Comparison of ENCODE assay signal across 8 cellular contexts in the genomic region with DNA sequence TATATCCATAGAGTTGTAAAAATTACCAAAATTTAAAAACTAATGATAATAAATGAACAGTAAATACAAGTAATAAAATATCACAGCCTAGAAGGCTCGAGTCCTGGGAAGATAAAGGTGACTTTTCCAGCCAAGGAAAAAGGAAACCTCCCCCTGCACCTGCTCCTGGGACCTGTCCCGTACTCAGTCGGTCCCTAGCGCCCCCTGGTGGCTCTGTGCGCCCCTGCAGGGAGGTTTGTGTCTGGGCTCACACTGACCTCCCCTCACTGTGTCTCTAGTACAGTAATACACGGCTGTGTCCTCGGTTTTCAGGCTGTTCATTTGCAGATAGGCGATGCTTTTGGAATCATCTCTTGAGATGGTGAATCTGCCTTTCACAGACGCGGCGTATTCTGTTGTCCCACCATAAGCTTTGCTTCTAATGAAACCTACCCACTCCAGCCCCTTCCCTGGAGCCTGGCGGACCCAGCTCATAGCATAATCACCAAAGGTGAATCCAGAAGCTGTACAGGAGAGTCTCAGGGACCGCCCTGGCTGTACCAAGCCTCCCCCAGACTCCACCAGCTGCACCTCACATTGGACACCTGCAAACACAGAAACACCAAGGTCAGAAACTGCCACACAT.
DNase-seq lines count a peak whose midpoint lies in the region; ATAC-seq lines count a peak whose summit lies in the region.

No MANE protein-coding gene starts in this region.

- no peak overlapping the region for H3K4me3 Mint-ChIP-seq in naive thymus-derived CD8-positive, alpha-beta T cell

- in situ Hi-C loops in SK-MEL-5 (cut with HindIII; ENCODE audit: low pct_unique_long_range_greater_than_20kb, low sequenced_read_pairs), result no loop called here

- no peak overlapping the region for H3K27ac Mint-ChIP-seq in naive thymus-derived CD8-positive, alpha-beta T cell

- POLR2A ChIA-PET in naive thymus-derived CD8-positive, alpha-beta T cell (lab: Charles Lee), result no interaction called here

- H3K36me3 Mint-ChIP-seq in naive thymus-derived CD8-positive, alpha-beta T cell, result no peaks in the 10 kb centered on the region

- peaks cover 4 to 20% (median 11%) of the 10 kb centered on the region in 5 donors for H3K27me3 Mint-ChIP-seq in naive thymus-derived CD8-positive, alpha-beta T cell

- no peak for ATAC-seq in activated CD4-positive, CD25-positive, alpha-beta regulatory T cell treated with anti-CD3 and anti-CD28 coated beads, Interleukin-2, amount 50 U/mL, for 24 hours
- ATAC-seq in naive thymus-derived CD8-positive, alpha-beta T cell, result no peak
- ATAC-seq in HG02973 (IDR thresholded peaks at IDR 0.05; ENCODE audit: unreplicated experiment) (no peak), GM19467 (IDR thresholded peaks at IDR 0.05; ENCODE audit: unreplicated experiment) (no peak)

- no peaks in the 10 kb centered on the region for H3K9me3 Mint-ChIP-seq in naive thymus-derived CD8-positive, alpha-beta T cell

- DNase-seq in activated CD4-positive, CD25-positive, alpha-beta regulatory T cell (lab: John Stamatoyannopoulos, UW), result peak; percentile 31 to 84 (median 61)
- DNase-seq in SK-MEL-5 (ENCODE audit: low read depth, low spot score), result peak; percentile 73
- peak; percentile 82 for DNase-seq in activated gamma-delta T cell treated with Interleukin-2 at 50 U/mL for 16 hours
- peak; percentile 51 to 84 (median 70) for DNase-seq in naive thymus-derived CD8-positive, alpha-beta T cell
- no peak for DNase-seq in dedifferentiated amniotic fluid mesenchymal stem cell (ENCODE audit: extremely low spot score)

- H3K4me1 Mint-ChIP-seq in naive thymus-derived CD8-positive, alpha-beta T cell, result peaks cover 0 to 6% (median 2%) of the 10 kb centered on the region in 4 donors
